ENCODE assay signal across 9 cellular contexts in genomic region chr2:37168217-37168981, GRCh38. TPM values are rescaled to one million over a fixed set of nuclear protein-coding genes. Genes with fewer than 3 reads are reported as not detected.
DNase-seq lines count a peak whose midpoint lies in the region; ATAC-seq, FAIRE-seq and TF ChIP-seq lines count a peak whose summit lies in the region.
"Had no signal": no experiment of that assay in that cellular context is flagged by ENCODE, and none has a peak within 500 bp of the region (broad histone marks: within the 10 kb centered on the region; RNA-seq: fewer than 3 reads in every experiment).

No MANE protein-coding gene starts in this region.

- H3K27ac ChIP-seq in left lung: no peak overlapping the region

- H3K36me3 ChIP-seq in left lung: no peaks in the 10 kb centered on the region

- H3K4me1 ChIP-seq in left lung: peaks cover 0 to 9% of the 10 kb centered on the region in 2 donors

- TF ChIP-seq CTCF in left lung (IDR thresholded peaks at IDR 0.05): peak; percentile 44 to 64

- peak; percentile 17 for DNase-seq in activated naive CD4-positive, alpha-beta T cell treated with Interleukin-2 at 50 U/mL for 16 hours
- DNase-seq in activated naive CD4-positive, alpha-beta T cell (lab: John Stamatoyannopoulos, UW): no peak
- DNase-seq in RCC 7860 (ENCODE audit: low spot score) (peak; percentile 29), cerebellar cortex (ENCODE audit: low spot score) (peak; percentile 33), left lung (peak in 1 of 2 donors; percentile 55), C1 segment of cervical spinal cord (lab: John Stamatoyannopoulos, UW) (no peak)

- peak; percentile 52 for ATAC-seq in HG03442 (IDR thresholded peaks at IDR 0.05; ENCODE audit: unreplicated experiment)
- ATAC-seq in left lung: peak; percentile 90
- no peak for ATAC-seq in HG03460 (IDR thresholded peaks at IDR 0.05; ENCODE audit: unreplicated experiment)

- peaks cover 0 to 16% of the 10 kb centered on the region in 2 donors for H3K9me3 ChIP-seq in left lung

- no peak overlapping the region for H3K4me3 ChIP-seq in left lung

- no peaks in the 10 kb centered on the region for H3K27me3 ChIP-seq in left lung

- intact Hi-C loops in left lung (cut with DNase I): no loop called here

- no peak for FAIRE-seq in RCC 7860 (lab: Jason Lieb, UNC)

RNA-seq across cellular contexts. Expression of gene EIF2AK2, which starts 11.6 kb away (rescaled TPM):
- 10 to 100 TPM; 53.3 to 54.2 TPM for total RNA-seq in left lung

RNA-seq across cellular contexts. Expression of gene SULT6B1, which starts 20.1 kb away (rescaled TPM):
- total RNA-seq in left lung: not detected
- total RNA-seq: glomerular endothelial cell had no signal

RNA-seq across cellular contexts. Expression of gene CEBPZOS, which starts 27.9 kb away (rescaled TPM):
- 10 to 100 TPM; 33.1 to 38.8 TPM for total RNA-seq in left lung

Comparison
In these comparisons a context has a peak if more than half of its experiments do, and no peak if none do; other contexts are left out.
1. DNase-seq: peak in activated naive CD4-positive, alpha-beta T cell treated with Interleukin-2 at 50 U/mL for 16 hours (single experiment), RCC 7860 (single experiment) and cerebellar cortex (single experiment); none in activated naive CD4-positive, alpha-beta T cell (0 of 4) and C1 segment of cervical spinal cord (0 of 14).